8 cellular contexts compared by ENCODE assay signal in the genomic region with DNA sequence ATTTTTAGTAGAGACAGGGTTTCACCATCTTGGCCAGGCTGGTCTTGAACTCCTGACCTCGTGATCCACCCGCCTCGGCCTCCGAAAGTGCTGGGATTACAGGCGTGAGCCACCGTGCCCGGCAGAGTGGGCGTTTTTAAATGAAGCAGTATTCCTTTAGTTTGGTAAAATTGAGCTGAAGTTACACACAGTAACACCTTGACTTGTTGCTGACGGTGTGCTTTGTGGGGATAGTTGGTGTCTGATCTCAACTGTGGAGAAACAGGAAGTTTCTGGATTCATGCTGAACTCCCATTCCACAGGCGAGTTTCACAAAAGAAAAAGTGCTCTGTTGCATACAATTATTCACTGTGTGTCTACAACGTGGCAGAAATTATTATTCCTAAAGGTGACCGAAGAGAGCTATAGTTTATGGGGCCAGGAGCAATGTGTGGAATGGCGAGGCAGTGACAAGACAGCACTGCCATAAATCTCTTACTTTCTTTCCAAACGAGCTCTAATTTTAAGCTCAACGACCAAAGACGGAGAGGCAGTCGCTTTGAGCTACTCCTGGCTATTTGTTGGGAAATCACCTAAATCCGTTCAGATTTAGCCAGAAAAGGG. TPM values are rescaled to one million over a fixed set of nuclear protein-coding genes. Genes with fewer than 3 reads are reported as not detected.
DNase-seq lines count a peak whose midpoint lies in the region; ATAC-seq and TF ChIP-seq lines count a peak whose summit lies in the region.

No MANE protein-coding gene starts in this region.

- H3K4me3 ChIP-seq in right lobe of liver (peak overlapping the region; percentile 42 to 59 (median 42)), upper lobe of left lung (peak overlapping the region in 3 of 4 donors; percentile 45 to 56 (median 46))

- peak overlapping the region; percentile 83 for H3K4me3 Mint-ChIP-seq in stimulated activated naive CD8-positive, alpha-beta T cell treated with anti-CD3 and anti-CD28 coated beads, Interleukin-15, Interleukin-2, amounts not matched to agents 100 ng/mL and 50 ng/mL, for 24 hours
- H3K4me3 Mint-ChIP-seq in activated naive CD8-positive, alpha-beta T cell treated with anti-CD3 and anti-CD28 coated beads, Interleukin-2, amount 50 U/mL, for 24 hours, result peak overlapping the region; percentile 82

- H3K27me3 ChIP-seq in right lobe of liver, result no peaks in the 10 kb centered on the region
- H3K27me3 ChIP-seq in upper lobe of left lung, result peaks cover 0 to 3% (median 0%) of the 10 kb centered on the region in 4 donors

- peak overlapping the region in 1 of 3 donors; percentile 82 for H3K27ac ChIP-seq in right lobe of liver
- H3K27ac ChIP-seq in upper lobe of left lung, result peak overlapping the region in 2 of 4 donors; percentile 19 to 32

- H3K4me1 Mint-ChIP-seq in stimulated activated naive CD8-positive, alpha-beta T cell treated with anti-CD3 and anti-CD28 coated beads, Interleukin-15, Interleukin-2, amounts not matched to agents 100 ng/mL and 50 ng/mL, for 24 hours (ENCODE audit: low read depth), result peaks cover 27% of the 10 kb centered on the region
- H3K4me1 Mint-ChIP-seq in activated naive CD8-positive, alpha-beta T cell treated with anti-CD3 and anti-CD28 coated beads, Interleukin-2, amount 50 U/mL, for 24 hours, result peaks cover 26% of the 10 kb centered on the region

- WGBS in right lobe of liver (ENCODE audit: insufficient coverage, low coverage, low lambda C conversion rate, missing lambda C conversion rate), result 41% methylated on average over 18 of the region's 18 CpGs
- 50 to 52% methylated on average over 18 of the region's 18 CpGs for WGBS in upper lobe of left lung, 2 donors

- no peak for DNase-seq in stimulated activated naive CD8-positive, alpha-beta T cell treated with anti-CD3 and anti-CD28 coated beads, Interleukin-15, Interleukin-2, amounts not matched to agents 100 U/mL and 50 U/mL, for 24 hours
- DNase-seq in activated naive CD8-positive, alpha-beta T cell treated with anti-CD3 and anti-CD28 coated beads, Interleukin-2, amount 50 U/mL, for 24 hours, result no peak
- no peak for DNase-seq in right lobe of liver
- DNase-seq in upper lobe of left lung, result no peak
- DNase-seq in anterior cingulate cortex (lab: John Stamatoyannopoulos, UW), result no peak
- no peak for DNase-seq in stimulated activated CD4-positive, alpha-beta T cell treated with anti-CD3 and anti-CD28 coated beads, Interleukin-12 subunit alpha, Interleukin-12 subunit beta, amount 100 ng/mL, for 4 hours

- peaks cover 8% of the 10 kb centered on the region for H3K36me3 Mint-ChIP-seq in stimulated activated naive CD8-positive, alpha-beta T cell treated with anti-CD3 and anti-CD28 coated beads, Interleukin-15, Interleukin-2, amounts not matched to agents 100 ng/mL and 50 ng/mL, for 24 hours (ENCODE audit: low read depth)
- peaks cover 5% of the 10 kb centered on the region for H3K36me3 Mint-ChIP-seq in activated naive CD8-positive, alpha-beta T cell treated with anti-CD3 and anti-CD28 coated beads, Interleukin-2, amount 50 U/mL, for 24 hours (ENCODE audit: low read depth)

- H3K4me1 ChIP-seq in right lobe of liver (peaks cover 0 to 43% (median 4%) of the 10 kb centered on the region in 4 donors), upper lobe of left lung (peaks cover 3 to 18% (median 10%) of the 10 kb centered on the region in 4 donors)

- no peak for ATAC-seq in stimulated activated naive CD8-positive, alpha-beta T cell treated with anti-CD3 and anti-CD28 coated beads, Interleukin-15, Interleukin-2, amounts not matched to agents 100 U/mL and 50 U/mL, for 24 hours
- ATAC-seq in activated naive CD8-positive, alpha-beta T cell treated with anti-CD3 and anti-CD28 coated beads, Interleukin-2, amount 50 U/mL, for 24 hours, result peak; percentile 7
- ATAC-seq in right lobe of liver (peak; percentile 10 to 21 (median 14)), upper lobe of left lung (ENCODE audit: low FRiP score in 2 of 2) (peak in 1 of 2 donors; percentile 20), HG03521 (IDR thresholded peaks at IDR 0.05; ENCODE audit: unreplicated experiment) (no peak)

- no peaks in the 10 kb centered on the region for H3K9me3 ChIP-seq in right lobe of liver
- H3K9me3 ChIP-seq in upper lobe of left lung, result no peaks in the 10 kb centered on the region

- no peak for TF ChIP-seq EP300 in upper lobe of left lung (IDR thresholded peaks at IDR 0.05)

- peaks cover 17% of the 10 kb centered on the region for H3K27me3 Mint-ChIP-seq in stimulated activated naive CD8-positive, alpha-beta T cell treated with anti-CD3 and anti-CD28 coated beads, Interleukin-15, Interleukin-2, amounts not matched to agents 100 ng/mL and 50 ng/mL, for 24 hours
- peaks cover 12% of the 10 kb centered on the region for H3K27me3 Mint-ChIP-seq in activated naive CD8-positive, alpha-beta T cell treated with anti-CD3 and anti-CD28 coated beads, Interleukin-2, amount 50 U/mL, for 24 hours

- H3K27ac Mint-ChIP-seq in stimulated activated naive CD8-positive, alpha-beta T cell treated with anti-CD3 and anti-CD28 coated beads, Interleukin-15, Interleukin-2, amounts not matched to agents 100 ng/mL and 50 ng/mL, for 24 hours, result peak overlapping the region; percentile 34
- H3K27ac Mint-ChIP-seq in activated naive CD8-positive, alpha-beta T cell treated with anti-CD3 and anti-CD28 coated beads, Interleukin-2, amount 50 U/mL, for 24 hours, result peak overlapping the region; percentile 70

- intact Hi-C loops in right lobe of liver (cut with DNase I), result no loop called here

- TF ChIP-seq CTCF in right lobe of liver (IDR thresholded peaks at IDR 0.05) (no peak), upper lobe of left lung (IDR thresholded peaks at IDR 0.05) (no peak)

- TF ChIP-seq POLR2A in right lobe of liver (IDR thresholded peaks at IDR 0.05) (no peak), upper lobe of left lung (IDR thresholded peaks at IDR 0.05) (no peak)

- H3K9me3 Mint-ChIP-seq in stimulated activated naive CD8-positive, alpha-beta T cell treated with anti-CD3 and anti-CD28 coated beads, Interleukin-15, Interleukin-2, amounts not matched to agents 100 ng/mL and 50 ng/mL, for 24 hours, result peaks cover 4% of the 10 kb centered on the region
- H3K9me3 Mint-ChIP-seq in activated naive CD8-positive, alpha-beta T cell treated with anti-CD3 and anti-CD28 coated beads, Interleukin-2, amount 50 U/mL, for 24 hours, result peaks cover 4% of the 10 kb centered on the region

- H3K36me3 ChIP-seq in right lobe of liver (peaks cover 0 to 1% (median 0%) of the 10 kb centered on the region in 4 donors), upper lobe of left lung (no peaks in the 10 kb centered on the region)

RNA-seq across cellular contexts. Expression of a gene that starts 0.5 kb away (rescaled TPM):
- total RNA-seq in right lobe of liver (1 to 10 TPM in 3 of 6 experiments, under 1 TPM in 1, not detected in 2; 0.31 to 7.5 (median 3.7) TPM), upper lobe of left lung (1 to 10 TPM in 3 of 6 donors, under 1 TPM in 1, not detected in 2; 0.51 to 3.1 (median 2.1) TPM)

Comparison
In these comparisons a context has a peak if more than half of its experiments do, and no peak if none do; other contexts are left out.
1. ATAC-seq: peak in activated naive CD8-positive, alpha-beta T cell treated with anti-CD3 and anti-CD28 coated beads, Interleukin-2, amount 50 U/mL, for 24 hours (single experiment) and right lobe of liver (4 of 4); none in stimulated activated naive CD8-positive, alpha-beta T cell treated with anti-CD3 and anti-CD28 coated beads, Interleukin-15, Interleukin-2, amounts not matched to agents 100 U/mL and 50 U/mL, for 24 hours (single experiment) and HG03521 (single experiment).